ENCODE assay signal across 17 cellular contexts in the genomic region with DNA sequence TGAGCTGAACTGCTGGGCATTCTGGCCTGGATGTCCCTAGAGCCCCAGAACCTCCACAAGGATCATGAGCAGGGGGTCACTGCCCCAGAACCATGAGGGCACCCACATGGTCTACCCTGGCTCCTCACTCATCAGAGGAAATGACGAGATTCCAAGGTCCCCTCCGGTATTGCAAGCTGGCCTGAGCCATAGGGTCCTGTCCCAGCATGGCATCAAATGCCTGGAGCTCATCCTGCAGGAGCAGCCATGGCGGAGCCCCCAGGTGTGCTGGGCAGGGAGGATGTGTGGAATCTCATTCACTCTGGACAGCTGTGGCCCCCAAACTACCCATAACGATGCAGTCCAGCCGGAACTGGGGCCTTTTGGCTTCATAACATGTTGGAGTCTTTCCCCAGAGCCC.
"Had no signal": no experiment of that assay in that cellular context is flagged by ENCODE, and none has a peak within 500 bp of the region (broad histone marks: within the 10 kb centered on the region; RNA-seq: fewer than 3 reads in every experiment).

No MANE protein-coding gene starts in this region.

- H3K9me3 ChIP-seq: ascending aorta, esophagus squamous epithelium, tibial nerve had no signal

- H3K27me3 Mint-ChIP-seq: activated CD4-positive, alpha-beta T cell treated with anti-CD3 and anti-CD28 coated beads for 36 hours; activated naive CD4-positive, alpha-beta T cell treated with anti-CD3 and anti-CD28 coated beads, Interleukin-2, amount 50 U/mL, for 24 hours had no signal

- DNase-seq: activated CD4-positive, alpha-beta T cell treated with anti-CD3 and anti-CD28 coated beads for 36 hours; activated CD4-positive, alpha-beta T cell treated with anti-CD3 and anti-CD28 coated beads, Interleukin-2, amount 50 U/mL, for 48 hours; activated gamma-delta T cell; activated T-cell treated with anti-CD3 and anti-CD28 coated beads, Interleukin-2, amount 50 U/mL, for 4 hours; cerebellar nuclear complex; effector CD4-positive, alpha-beta T cell; esophagus squamous epithelium; stimulated activated CD4-positive, alpha-beta T cell treated with anti-CD3 and anti-CD28 coated beads, Interleukin-2, amount 100 ng/mL, for 24 hours; stimulated activated naive CD8-positive, alpha-beta T cell treated with anti-CD3 and anti-CD28 coated beads, Interleukin-15, Interleukin-2, amounts not matched to agents 100 U/mL and 50 U/mL, for 24 hours; substantia nigra; SW 1271 had no signal

- H3K27ac ChIP-seq: ascending aorta, esophagus squamous epithelium, hepatocyte, tibial nerve had no signal

- H3K27ac Mint-ChIP-seq: activated CD4-positive, alpha-beta T cell treated with anti-CD3 and anti-CD28 coated beads for 36 hours; activated naive CD4-positive, alpha-beta T cell treated with anti-CD3 and anti-CD28 coated beads, Interleukin-2, amount 50 U/mL, for 24 hours; mesothelial cell of epicardium; nephron had no signal

- H3K36me3 Mint-ChIP-seq: mesothelial cell of epicardium had no signal

- H3K4me1 Mint-ChIP-seq: activated CD4-positive, alpha-beta T cell treated with anti-CD3 and anti-CD28 coated beads for 36 hours; nephron had no signal

- H3K27me3 ChIP-seq: ascending aorta, hepatocyte, tibial nerve had no signal

- ATAC-seq: activated CD4-positive, alpha-beta T cell treated with anti-CD3 and anti-CD28 coated beads for 36 hours; activated T-cell treated with anti-CD3 and anti-CD28 coated beads, Interleukin-2, amount 50 U/mL, for 4 hours; stimulated activated naive CD8-positive, alpha-beta T cell treated with anti-CD3 and anti-CD28 coated beads, Interleukin-15, Interleukin-2, amounts not matched to agents 100 U/mL and 50 U/mL, for 24 hours had no signal

- H3K4me3 Mint-ChIP-seq: activated CD4-positive, alpha-beta T cell treated with anti-CD3 and anti-CD28 coated beads for 36 hours; activated naive CD4-positive, alpha-beta T cell treated with anti-CD3 and anti-CD28 coated beads, Interleukin-2, amount 50 U/mL, for 24 hours; activated T-cell treated with anti-CD3 and anti-CD28 coated beads, Interleukin-2, amount 50 U/mL, for 4 hours; mesothelial cell of epicardium; nephron had no signal

- H3K9me3 Mint-ChIP-seq: activated naive CD4-positive, alpha-beta T cell treated with anti-CD3 and anti-CD28 coated beads, Interleukin-2, amount 50 U/mL, for 24 hours; activated T-cell treated with anti-CD3 and anti-CD28 coated beads, Interleukin-2, amount 50 U/mL, for 4 hours; mesothelial cell of epicardium; nephron had no signal
